11 cellular contexts compared by ENCODE assay signal in the genomic region with DNA sequence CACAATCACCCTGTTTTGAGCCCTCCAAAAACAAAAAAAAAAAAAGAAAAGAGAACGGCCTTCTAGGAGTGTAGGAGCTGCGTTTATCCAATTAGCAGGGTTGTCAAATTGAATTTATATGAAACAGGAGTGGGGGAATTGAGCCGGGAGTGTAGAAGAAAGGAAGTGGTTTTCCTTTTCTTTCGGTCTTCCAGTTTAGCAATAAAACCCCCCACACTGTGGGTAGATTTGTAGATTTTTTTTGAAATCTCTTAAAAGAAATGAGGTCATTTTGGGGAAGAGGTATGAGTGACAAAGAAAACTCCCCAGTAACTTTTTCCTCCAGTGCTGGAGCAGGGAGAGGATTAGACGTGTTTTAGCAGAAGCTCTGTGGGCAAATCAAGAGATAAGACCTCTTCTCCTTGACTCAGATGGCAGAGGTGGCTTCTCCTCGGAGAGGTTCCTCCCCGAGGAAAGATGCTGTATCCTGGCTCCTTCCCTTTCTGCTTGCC. TPM values are rescaled to one million over a fixed set of nuclear protein-coding genes. Genes with fewer than 3 reads are reported as not detected.
DNase-seq lines count a peak whose midpoint lies in the region; ATAC-seq and TF ChIP-seq lines count a peak whose summit lies in the region.
"Had no signal": no experiment of that assay in that cellular context is flagged by ENCODE, and none has a peak within 500 bp of the region (broad histone marks: within the 10 kb centered on the region; RNA-seq: fewer than 3 reads in every experiment).

No MANE protein-coding gene starts in this region.

- peak overlapping the region; percentile 61 for H3K27ac Mint-ChIP-seq in activated T-helper 1 cell treated with anti-CD3 and anti-CD28 coated beads, Interleukin-12 subunit alpha, Interleukin-12 subunit beta, Interleukin-2, Interleukin-4 antibody, amounts not matched to agents 30 ng/mL and 10 ng/mL and 1 ng/mL, durations not matched to agents 14 hours and 24 hours and 36 hours

- no peak for TF ChIP-seq CTCF in right atrium auricular region (IDR thresholded peaks at IDR 0.05)
- TF ChIP-seq CTCF in left lung (IDR thresholded peaks at IDR 0.05), result no peak
- TF ChIP-seq CTCF in vagina (IDR thresholded peaks at IDR 0.05), result no peak

- no peak for DNase-seq in right atrium auricular region (ENCODE audit: low spot score)
- DNase-seq in right cardiac atrium, result no peak
- DNase-seq in activated T-helper 1 cell treated with anti-CD3 and anti-CD28 coated beads, Interleukin-12 subunit alpha, Interleukin-12 subunit beta, Interleukin-2, Interleukin-4 antibody, amounts not matched to agents 30 ng/mL and 10 ng/mL and 1 ng/mL, durations not matched to agents 14 hours and 24 hours and 36 hours (ENCODE audit: low spot score), result no peak
- DNase-seq in left lung, result no peak
- peak in 1 of 2 donors; percentile 81 for DNase-seq in vagina (ENCODE audit: extremely low spot score in 2 of 2)
- no peak for DNase-seq in DMS 273 treated with DMSO at 0.1 percent for 48 hours (lab: John Stamatoyannopoulos, UW)
- DNase-seq in stimulated activated CD4-positive, alpha-beta T cell treated with anti-CD3 and anti-CD28 coated beads, Interleukin-2, amount 100 ng/mL, for 24 hours, result no peak
- DNase-seq in activated CD8-positive, alpha-beta memory T cell treated with anti-CD3 and anti-CD28 coated beads, Interleukin-2, amount 50 U/mL, for 4 hours, result no peak
- DNase-seq: activated CD8-positive, alpha-beta memory T cell treated with anti-CD3 and anti-CD28 coated beads, Interleukin-2, amount 50 U/mL, for 48 hours; effector memory CD4-positive, alpha-beta T cell had no signal

- H3K4me3 ChIP-seq in right atrium auricular region (no peak overlapping the region), right cardiac atrium (ENCODE audit: low read length) (no peak overlapping the region), left lung (no peak overlapping the region), vagina (peak overlapping the region; percentile 7 to 12)

- no peaks in the 10 kb centered on the region for H3K27me3 ChIP-seq in right atrium auricular region
- no peaks in the 10 kb centered on the region for H3K27me3 ChIP-seq in right cardiac atrium (ENCODE audit: control insufficient read depth, insufficient read depth)
- peaks cover 0 to 12% of the 10 kb centered on the region in 2 donors for H3K27me3 ChIP-seq in left lung
- H3K27me3 ChIP-seq in vagina, result no peaks in the 10 kb centered on the region

- intact Hi-C loops in right cardiac atrium (cut with DNase I), result no loop called here
- intact Hi-C loops in activated T-helper 1 cell treated with anti-CD3 and anti-CD28 coated beads, Interleukin-12 subunit alpha, Interleukin-12 subunit beta, Interleukin-2, Interleukin-4 antibody, amounts not matched to agents 30 ng/mL and 10 ng/mL and 1 ng/mL, durations not matched to agents 14 hours and 24 hours and 36 hours (cut with micrococcal nuclease), result no loop called here
- intact Hi-C loops in left lung (cut with DNase I), result no loop called here
- intact Hi-C loops in vagina (cut with DNase I), result no loop called here

- no peak for TF ChIP-seq POLR2A in vagina (IDR thresholded peaks at IDR 0.05)

- H3K4me1 ChIP-seq in right atrium auricular region (peaks cover 0 to 15% of the 10 kb centered on the region in 2 donors), right cardiac atrium (ENCODE audit: control insufficient read depth, insufficient read depth, low read length) (peaks cover 2% of the 10 kb centered on the region), left lung (no peaks in the 10 kb centered on the region), vagina (peaks cover 68% of the 10 kb centered on the region)

- ATAC-seq in right cardiac atrium (no peak), left lung (peak; percentile 31)
- ATAC-seq: Right ventricle myocardium inferior had no signal

- no peaks in the 10 kb centered on the region for H3K9me3 ChIP-seq in right atrium auricular region
- H3K9me3 ChIP-seq in right cardiac atrium (ENCODE audit: control insufficient read depth, low read length), result no peaks in the 10 kb centered on the region
- no peaks in the 10 kb centered on the region for H3K9me3 ChIP-seq in left lung
- H3K9me3 ChIP-seq in vagina, result no peaks in the 10 kb centered on the region

- peak overlapping the region; percentile 31 to 38 for H3K27ac ChIP-seq in right atrium auricular region
- H3K27ac ChIP-seq in right cardiac atrium (ENCODE audit: low read length), result no peak overlapping the region
- H3K27ac ChIP-seq in left lung, result no peak overlapping the region
- peak overlapping the region; percentile 71 for H3K27ac ChIP-seq in vagina

- no peaks in the 10 kb centered on the region for H3K36me3 Mint-ChIP-seq in activated T-helper 1 cell treated with anti-CD3 and anti-CD28 coated beads, Interleukin-12 subunit alpha, Interleukin-12 subunit beta, Interleukin-2, Interleukin-4 antibody, amounts not matched to agents 30 ng/mL and 10 ng/mL and 1 ng/mL, durations not matched to agents 14 hours and 24 hours and 36 hours (ENCODE audit: low read depth)

- H3K9me3 Mint-ChIP-seq in activated T-helper 1 cell treated with anti-CD3 and anti-CD28 coated beads, Interleukin-12 subunit alpha, Interleukin-12 subunit beta, Interleukin-2, Interleukin-4 antibody, amounts not matched to agents 30 ng/mL and 10 ng/mL and 1 ng/mL, durations not matched to agents 14 hours and 24 hours and 36 hours, result no peaks in the 10 kb centered on the region

- H3K4me1 Mint-ChIP-seq in activated T-helper 1 cell treated with anti-CD3 and anti-CD28 coated beads, Interleukin-12 subunit alpha, Interleukin-12 subunit beta, Interleukin-2, Interleukin-4 antibody, amounts not matched to agents 30 ng/mL and 10 ng/mL and 1 ng/mL, durations not matched to agents 14 hours and 24 hours and 36 hours (ENCODE audit: low read depth), result peaks cover 32% of the 10 kb centered on the region

- H3K27me3 Mint-ChIP-seq in activated T-helper 1 cell treated with anti-CD3 and anti-CD28 coated beads, Interleukin-12 subunit alpha, Interleukin-12 subunit beta, Interleukin-2, Interleukin-4 antibody, amounts not matched to agents 30 ng/mL and 10 ng/mL and 1 ng/mL, durations not matched to agents 14 hours and 24 hours and 36 hours (ENCODE audit: insufficient read depth), result peaks cover 6% of the 10 kb centered on the region

- no peak overlapping the region for H3K4me3 Mint-ChIP-seq in activated T-helper 1 cell treated with anti-CD3 and anti-CD28 coated beads, Interleukin-12 subunit alpha, Interleukin-12 subunit beta, Interleukin-2, Interleukin-4 antibody, amounts not matched to agents 30 ng/mL and 10 ng/mL and 1 ng/mL, durations not matched to agents 14 hours and 24 hours and 36 hours

- WGBS in right cardiac atrium, result 36% methylated on average over 7 of the region's 7 CpGs

- no peaks in the 10 kb centered on the region for H3K36me3 ChIP-seq in right atrium auricular region
- H3K36me3 ChIP-seq in left lung, result no peaks in the 10 kb centered on the region
- H3K36me3 ChIP-seq in vagina, result no peaks in the 10 kb centered on the region

RNA-seq across cellular contexts. Expression of gene BOC, which starts 30.8 kb away (rescaled TPM):
- 10 to 100 TPM; 10.6 to 15.4 TPM for total RNA-seq in right atrium auricular region
- total RNA-seq in right cardiac atrium, result 10 to 100 TPM; 12.9 to 45.3 (median 15.4) TPM
- 5.2 TPM for polyA plus RNA-seq in right cardiac atrium
- total RNA-seq in activated T-helper 1 cell treated with anti-CD3 and anti-CD28 coated beads, Interleukin-12 subunit alpha, Interleukin-12 subunit beta, Interleukin-2, Interleukin-4 antibody, amounts not matched to agents 30 ng/mL and 10 ng/mL and 1 ng/mL, durations not matched to agents 14 hours and 24 hours and 36 hours, result 2.1 and 3.3 TPM in 2 replicates
- total RNA-seq in left lung, result 10 to 100 TPM in 1 of 2 donors, 1 to 10 TPM in 1; 6.0 to 19.6 TPM
- total RNA-seq in vagina, result 93.1 TPM

Comparison
In these comparisons a context has a peak if more than half of its experiments do, and no peak if none do; other contexts are left out.
1. H3K27ac ChIP-seq: peak in right atrium auricular region (2 of 2) and vagina (single experiment); none in right cardiac atrium (single experiment) and left lung (0 of 2).
2. H3K4me3 ChIP-seq: peak in vagina (2 of 2); none in right atrium auricular region (0 of 2), right cardiac atrium (single experiment) and left lung (0 of 2).